Comparison of ENCODE assay signal across 26 cellular contexts in genomic region chr7:83118347-83119001, GRCh38. TPM values are rescaled to one million over a fixed set of nuclear protein-coding genes. Genes with fewer than 3 reads are reported as not detected.
"Had no signal": no experiment of that assay in that cellular context is flagged by ENCODE, and none has a peak within 500 bp of the region (broad histone marks: within the 10 kb centered on the region; RNA-seq: fewer than 3 reads in every experiment).

No MANE protein-coding gene starts in this region.

- DNase-seq: dorsolateral prefrontal cortex; effector CD4-positive, alpha-beta T cell; heart left ventricle; left cardiac atrium; left lung; midbrain; naive thymus-derived CD4-positive, alpha-beta T cell; stimulated activated CD4-positive, alpha-beta T cell treated with anti-CD3 and anti-CD28 coated beads, Interleukin-12 subunit alpha, Interleukin-12 subunit beta, amount 100 ng/mL, for 4 hours; stimulated activated CD4-positive, alpha-beta T cell treated with anti-CD3 and anti-CD28 coated beads, Interleukin-1b, Interleukin-23, amount 100 ng/mL, for 48 hours; stimulated activated CD4-positive, alpha-beta T cell treated with anti-CD3 and anti-CD28 coated beads, Interleukin-4, amount 100 ng/mL, for 1 hour; stimulated activated CD8-positive, alpha-beta memory T cell treated with anti-CD3 and anti-CD28 coated beads, Interleukin-4, amount 100 ng/mL, for 48 hours; stimulated activated naive CD4-positive, alpha-beta T cell; stimulated activated naive CD8-positive, alpha-beta T cell treated with anti-CD3 and anti-CD28 coated beads, Interleukin-15, amount 100 ng/mL, for 72 hours had no signal

- H3K4me2 ChIP-seq: hepatocyte, neural progenitor cell, smooth muscle cell had no signal

- H3K4me3 ChIP-seq: dorsolateral prefrontal cortex, gastroesophageal sphincter, heart left ventricle, hepatocyte, left lung, neural progenitor cell, prostate gland, right atrium auricular region, smooth muscle cell, suprapubic skin had no signal

- H3K4me1 ChIP-seq: gastroesophageal sphincter, left lung, neural progenitor cell, parathyroid adenoma, prostate gland, right atrium auricular region, suprapubic skin had no signal

- H3K4me1 Mint-ChIP-seq: naive thymus-derived CD4-positive, alpha-beta T cell; nephron; neural progenitor cell; stimulated activated naive CD8-positive, alpha-beta T cell treated with anti-CD3 and anti-CD28 coated beads, Interleukin-15, amount 100 ng/mL, for 72 hours had no signal

- H3K27me3 ChIP-seq: dorsolateral prefrontal cortex, gastroesophageal sphincter, heart left ventricle, hepatocyte, left lung, neural progenitor cell, right atrium auricular region, suprapubic skin had no signal

- H3K27ac ChIP-seq: dorsolateral prefrontal cortex, epithelial cell of prostate, gastroesophageal sphincter, hepatocyte, left lung, neural progenitor cell, parathyroid adenoma, prostate gland, right atrium auricular region, suprapubic skin had no signal

- H3K27ac Mint-ChIP-seq: naive thymus-derived CD4-positive, alpha-beta T cell; nephron; neural progenitor cell; type B pancreatic cell had no signal

- H3K9ac ChIP-seq: neural progenitor cell, parathyroid adenoma had no signal

- H3K36me3 ChIP-seq: gastroesophageal sphincter, heart left ventricle, left lung, neural progenitor cell, prostate gland, right atrium auricular region, suprapubic skin had no signal

- H2AFZ ChIP-seq: hepatocyte, neural progenitor cell, parathyroid adenoma had no signal

- H3K79me2 ChIP-seq: hepatocyte had no signal

- H3K4me3 Mint-ChIP-seq: naive thymus-derived CD4-positive, alpha-beta T cell; nephron; neural progenitor cell; stimulated activated naive CD8-positive, alpha-beta T cell treated with anti-CD3 and anti-CD28 coated beads, Interleukin-15, amount 100 ng/mL, for 72 hours; type B pancreatic cell had no signal

- H3K9me3 ChIP-seq: prostate gland had no signal

- H3K27me3 Mint-ChIP-seq: naive thymus-derived CD4-positive, alpha-beta T cell; stimulated activated naive CD8-positive, alpha-beta T cell treated with anti-CD3 and anti-CD28 coated beads, Interleukin-15, amount 100 ng/mL, for 72 hours; type B pancreatic cell had no signal

- ATAC-seq: esophagus mucosa; gastroesophageal sphincter; left cardiac atrium; left lung; naive thymus-derived CD4-positive, alpha-beta T cell; sciatic nerve; stimulated activated naive CD8-positive, alpha-beta T cell treated with anti-CD3 and anti-CD28 coated beads, Interleukin-15, amount 100 ng/mL, for 72 hours had no signal

RNA-seq across cellular contexts. Expression of gene PCLO, which starts 44.2 kb away (rescaled TPM):
- polyA plus RNA-seq: naive thymus-derived CD4-positive, alpha-beta T cell had no signal
